ENCODE assay signal across 15 cellular contexts in the genomic region with DNA sequence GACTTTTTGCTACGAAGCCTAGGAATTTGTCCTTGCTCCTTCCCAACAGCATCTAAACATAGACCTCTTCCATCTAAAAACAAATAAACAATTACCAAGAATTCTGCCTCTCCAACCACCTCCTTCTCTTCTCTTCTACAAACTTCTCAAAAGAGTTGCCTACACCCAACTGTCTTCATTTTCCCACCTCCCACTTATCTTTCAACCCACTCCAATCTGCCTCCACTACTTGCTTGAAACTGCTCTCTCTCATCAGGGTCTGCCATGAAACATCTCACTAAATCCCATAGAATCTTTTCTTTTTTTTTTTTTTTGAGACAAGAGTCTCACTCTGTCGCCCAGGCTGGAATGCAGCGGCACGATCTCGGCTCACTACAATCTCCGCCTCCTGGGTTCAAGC. TPM values are rescaled to one million over a fixed set of nuclear protein-coding genes. Genes with fewer than 3 reads are reported as not detected.
A peak's percentile ranks its signal among the peaks of the same experiment; 100 is the strongest.
DNase-seq lines count a peak whose midpoint lies in the region; ATAC-seq lines count a peak whose summit lies in the region.
"Had no signal": no experiment of that assay in that cellular context is flagged by ENCODE, and none has a peak within 500 bp of the region (broad histone marks: within the 10 kb centered on the region; RNA-seq: fewer than 3 reads in every experiment).

No MANE protein-coding gene starts in this region.

- no peak overlapping the region for H3K4me3 ChIP-seq in aorta (ENCODE audit: low read length in 2 of 2)
- H3K4me3 ChIP-seq: GM12878 had no signal

- H3K4me1 Mint-ChIP-seq in activated T-cell treated with anti-CD3 and anti-CD28 coated beads, Interleukin-2, amount 50 U/mL, for 24 hours (ENCODE audit: low read depth), result no peaks in the 10 kb centered on the region
- peaks cover 9% of the 10 kb centered on the region for H3K4me1 Mint-ChIP-seq in activated CD4-positive, alpha-beta memory T cell treated with anti-CD3 and anti-CD28 coated beads, Interleukin-2, amount 10 ng/mL, durations not matched to agents 7 days and 5 days
- peaks cover 8% of the 10 kb centered on the region for H3K4me1 Mint-ChIP-seq in memory B cell
- H3K4me1 Mint-ChIP-seq in stimulated activated memory B cell treated with anti-CD40 and anti-IgM and Interleukin-4, amounts not matched to agents 10 μg/mL and 1 μg/mL and 100 μg/mL, for 72 hours, result peaks cover 5% of the 10 kb centered on the region

- H3K27ac ChIP-seq in aorta (ENCODE audit: low read depth in 1 of 2, low read length in 2 of 2), result peak overlapping the region in 1 of 2 donors; percentile 89

- peaks cover 60% of the 10 kb centered on the region for H3K27me3 Mint-ChIP-seq in activated T-cell treated with anti-CD3 and anti-CD28 coated beads, Interleukin-2, amount 50 U/mL, for 24 hours
- H3K27me3 Mint-ChIP-seq in activated CD4-positive, alpha-beta memory T cell treated with anti-CD3 and anti-CD28 coated beads, Interleukin-2, amount 10 ng/mL, durations not matched to agents 7 days and 5 days, result peaks cover 32% of the 10 kb centered on the region
- H3K27me3 Mint-ChIP-seq in memory B cell, result peaks cover 21% of the 10 kb centered on the region
- peaks cover 60% of the 10 kb centered on the region for H3K27me3 Mint-ChIP-seq in stimulated activated memory B cell treated with anti-CD40 and anti-IgM and Interleukin-4, amounts not matched to agents 10 μg/mL and 1 μg/mL and 100 μg/mL, for 72 hours

- 64 to 67% methylated on average over 6 of the region's 6 CpGs for WGBS in aorta, 2 donors

- CTCF ChIA-PET in activated CD4-positive, alpha-beta memory T cell treated with anti-CD3 and anti-CD28 coated beads, Interleukin-2, amount 10 ng/mL, durations not matched to agents 7 days and 5 days (lab: Charles Lee), result no interaction called here

- no peaks in the 10 kb centered on the region for H3K9me3 ChIP-seq in aorta (ENCODE audit: control insufficient read depth, low read length)
- H3K9me3 ChIP-seq: gastrocnemius medialis had no signal

- ATAC-seq in memory B cell (ENCODE audit: low read depth) (no peak), aorta (ENCODE audit: low FRiP score) (no peak)
- no peak for ATAC-seq in stimulated activated memory B cell treated with anti-CD40 and anti-IgM and Interleukin-4, amounts not matched to agents 10 μg/mL and 1 μg/mL and 100 μg/mL, for 72 hours
- ATAC-seq: GM12878 had no signal

- H3K36me3 Mint-ChIP-seq in activated T-cell treated with anti-CD3 and anti-CD28 coated beads, Interleukin-2, amount 50 U/mL, for 24 hours (ENCODE audit: low read depth), result no peaks in the 10 kb centered on the region
- H3K36me3 Mint-ChIP-seq in activated CD4-positive, alpha-beta memory T cell treated with anti-CD3 and anti-CD28 coated beads, Interleukin-2, amount 10 ng/mL, durations not matched to agents 7 days and 5 days (ENCODE audit: low read depth), result no peaks in the 10 kb centered on the region
- peaks cover 4% of the 10 kb centered on the region for H3K36me3 Mint-ChIP-seq in memory B cell
- H3K36me3 Mint-ChIP-seq in stimulated activated memory B cell treated with anti-CD40 and anti-IgM and Interleukin-4, amounts not matched to agents 10 μg/mL and 1 μg/mL and 100 μg/mL, for 72 hours, result no peaks in the 10 kb centered on the region

- H3K36me3 ChIP-seq in aorta (ENCODE audit: control insufficient read depth in 1 of 2, insufficient read depth in 2 of 2, low read length in 1 of 2), result no peaks in the 10 kb centered on the region
- H3K36me3 ChIP-seq: gastrocnemius medialis had no signal

- no peak for DNase-seq in activated T-cell treated with anti-CD3 and anti-CD28 coated beads, Interleukin-2, amount 50 U/mL, for 24 hours
- DNase-seq in activated T-cell treated with anti-CD3 and anti-CD28 coated beads, Interleukin-2, amount 50 U/mL, for 48 hours, result no peak
- no peak for DNase-seq in activated CD4-positive, alpha-beta memory T cell treated with anti-CD3 and anti-CD28 coated beads, Interleukin-2, amount 10 ng/mL, durations not matched to agents 7 days and 5 days
- DNase-seq in memory B cell (ENCODE audit: low spot score in 2 of 2) (no peak), aorta (no peak), NCI-H2171 treated with DMSO at 0.1 percent for 48 hours (lab: John Stamatoyannopoulos, UW) (no peak), NCI-H2196 (lab: John Stamatoyannopoulos, UW; ENCODE audit: unreplicated experiment) (no peak)
- DNase-seq: activated CD4-positive, alpha-beta T cell treated with anti-CD3 and anti-CD28 coated beads, Interleukin-2, amount 50 U/mL, for 48 hours; DND-41; effector CD4-positive, alpha-beta T cell; gastrocnemius medialis; kidney; SW 1271 had no signal

- no peak overlapping the region for H3K27ac Mint-ChIP-seq in activated T-cell treated with anti-CD3 and anti-CD28 coated beads, Interleukin-2, amount 50 U/mL, for 24 hours
- no peak overlapping the region for H3K27ac Mint-ChIP-seq in activated CD4-positive, alpha-beta memory T cell treated with anti-CD3 and anti-CD28 coated beads, Interleukin-2, amount 10 ng/mL, durations not matched to agents 7 days and 5 days
- H3K27ac Mint-ChIP-seq in memory B cell, result no peak overlapping the region
- no peak overlapping the region for H3K27ac Mint-ChIP-seq in stimulated activated memory B cell treated with anti-CD40 and anti-IgM and Interleukin-4, amounts not matched to agents 10 μg/mL and 1 μg/mL and 100 μg/mL, for 72 hours

- H3K9me3 Mint-ChIP-seq in activated T-cell treated with anti-CD3 and anti-CD28 coated beads, Interleukin-2, amount 50 U/mL, for 24 hours, result no peaks in the 10 kb centered on the region
- H3K9me3 Mint-ChIP-seq in activated CD4-positive, alpha-beta memory T cell treated with anti-CD3 and anti-CD28 coated beads, Interleukin-2, amount 10 ng/mL, durations not matched to agents 7 days and 5 days, result no peaks in the 10 kb centered on the region
- H3K9me3 Mint-ChIP-seq in memory B cell, result no peaks in the 10 kb centered on the region
- H3K9me3 Mint-ChIP-seq in stimulated activated memory B cell treated with anti-CD40 and anti-IgM and Interleukin-4, amounts not matched to agents 10 μg/mL and 1 μg/mL and 100 μg/mL, for 72 hours, result no peaks in the 10 kb centered on the region

- H3K4me3 Mint-ChIP-seq in activated T-cell treated with anti-CD3 and anti-CD28 coated beads, Interleukin-2, amount 50 U/mL, for 24 hours, result peak overlapping the region; percentile 37
- H3K4me3 Mint-ChIP-seq in activated CD4-positive, alpha-beta memory T cell treated with anti-CD3 and anti-CD28 coated beads, Interleukin-2, amount 10 ng/mL, durations not matched to agents 7 days and 5 days, result peak overlapping the region; percentile 45
- H3K4me3 Mint-ChIP-seq in memory B cell, result peak overlapping the region; percentile 86
- H3K4me3 Mint-ChIP-seq in stimulated activated memory B cell treated with anti-CD40 and anti-IgM and Interleukin-4, amounts not matched to agents 10 μg/mL and 1 μg/mL and 100 μg/mL, for 72 hours, result peak overlapping the region; percentile 76

- no peaks in the 10 kb centered on the region for H3K27me3 ChIP-seq in aorta (ENCODE audit: control insufficient read depth in 1 of 2, insufficient read depth in 2 of 2, low read length in 1 of 2)

- intact Hi-C loops in aorta (cut with DNase I), result no loop called here

- POLR2A ChIA-PET in activated CD4-positive, alpha-beta memory T cell treated with anti-CD3 and anti-CD28 coated beads, Interleukin-2, amount 10 ng/mL, durations not matched to agents 7 days and 5 days (lab: Charles Lee), result no interaction called here

- H3K4me1 ChIP-seq in aorta (ENCODE audit: control insufficient read depth in 1 of 2, insufficient read depth in 2 of 2, low read length in 2 of 2), result peaks cover 0 to 2% of the 10 kb centered on the region in 2 donors
- H3K4me1 ChIP-seq: gastrocnemius medialis had no signal

RNA-seq across cellular contexts. Expression of a gene that starts 0.9 kb away (rescaled TPM):
- under 1 TPM; 0.08 to 0.13 TPM for total RNA-seq in activated CD4-positive, alpha-beta memory T cell treated with anti-CD3 and anti-CD28 coated beads, Interleukin-2, amount 10 ng/mL, durations not matched to agents 7 days and 5 days
- 10 to 100 TPM in 1 of 2 donors, 1 to 10 TPM in 1; 7.2 to 12.5 TPM for total RNA-seq in aorta
- 1 to 10 TPM; 1.0 to 5.8 TPM for polyA plus RNA-seq in aorta

RNA-seq across cellular contexts. Expression of a gene that starts 33.1 kb away (rescaled TPM):
- 10 to 100 TPM; 34.9 to 36.7 TPM for total RNA-seq in activated CD4-positive, alpha-beta memory T cell treated with anti-CD3 and anti-CD28 coated beads, Interleukin-2, amount 10 ng/mL, durations not matched to agents 7 days and 5 days
- 10 to 100 TPM; 29.8 to 35.1 TPM for total RNA-seq in aorta
- polyA plus RNA-seq in aorta, result 1 to 10 TPM; 1.1 to 5.3 TPM

RNA-seq across cellular contexts. Expression of a gene that starts 56.7 kb away (rescaled TPM):
- 10 to 100 TPM; 25.5 to 26.2 TPM for total RNA-seq in activated CD4-positive, alpha-beta memory T cell treated with anti-CD3 and anti-CD28 coated beads, Interleukin-2, amount 10 ng/mL, durations not matched to agents 7 days and 5 days
- total RNA-seq in aorta, result 10 to 100 TPM; 39.5 to 42.7 TPM
- 100 to 1,000 TPM in 1 of 2 donors, 10 to 100 TPM in 1; 52.6 to 101 TPM for polyA plus RNA-seq in aorta

Comparison
In these comparisons a context has a peak if more than half of its experiments do, and no peak if none do; other contexts are left out.
1. RNA of a gene that starts 0.9 kb away (total RNA-seq): 7.2 to 12.5 TPM in aorta; 0.08 to 0.13 TPM in activated CD4-positive, alpha-beta memory T cell treated with anti-CD3 and anti-CD28 coated beads, Interleukin-2, amount 10 ng/mL, durations not matched to agents 7 days and 5 days; every median in the first group is over 4 times any median in the second.
2. Peak in every context shown above with its lines, with median percentiles within 50 percentile points of each other: H3K4me3 Mint-ChIP-seq.